Comparison of ENCODE assay signal across 8 cellular contexts in genomic region chr10:73096452-73097304, GRCh38. TPM values are rescaled to one million over a fixed set of nuclear protein-coding genes. Genes with fewer than 3 reads are reported as not detected.
A peak's percentile ranks its signal among the peaks of the same experiment; 100 is the strongest.
DNase-seq lines count a peak whose midpoint lies in the region; ATAC-seq and TF ChIP-seq lines count a peak whose summit lies in the region.

Gene P4HA1 (minus strand): TSS chr10:73096866. CDS start chr10:73074883, 21,983 bp downstream.

- TF ChIP-seq CTCF in GM10266 (IDR thresholded peaks at IDR 0.05; ENCODE audit: control insufficient read depth, insufficient read depth, low read depth, missing control alignments) (peak; percentile 86), SK-N-SH (IDR thresholded peaks at IDR 0.05) (peak; percentile 65), omental fat pad (IDR thresholded peaks at IDR 0.05) (peak in 1 of 3 donors; percentile 53), testis (IDR thresholded peaks at IDR 0.05) (peak; percentile 48 to 84 (median 75))

- CTCF ChIA-PET in SK-N-SH (lab: Yijun Ruan, JAX) = interaction anchor here (0.6 to 2.2 kb wide), 12 partner anchors 9 to 733 kb away, joined by 3 to 19 read pairs (median 3); partner anchors contain the start of gene NUDT13

- POLR2A ChIA-PET in SK-N-SH (lab: Yijun Ruan, JAX) = interaction anchor here (1.0 to 2.7 kb wide), 3 partner anchors 9 to 404 kb away, joined by 3 to 16 read pairs (median 3); partner anchors contain the start of genes MCU and NUDT13

- H3K27ac ChIP-seq in SK-N-SH (ENCODE audit: low read depth in 2 of 2, low read length in 1 of 2) (peak within 1 kb of the TSS; percentile 96 to 97), testis (peak within 1 kb of the TSS; percentile 99)

- TF ChIP-seq EP300 in SK-N-SH (IDR thresholded peaks at IDR 0.05; ENCODE audit: borderline replicate concordance in 1 of 2, low read depth in 1 of 2, low read length in 1 of 2) = 0 out of 4 replicates have a peak, but pooled peaks of 1 of the 2 experiments have one; percentile 7

- peak within 1 kb of the TSS; percentile 92 for H3K9ac ChIP-seq in SK-N-SH

- 0 out of 2 replicates have a peak, but pooled peaks cover under 1% of the 10 kb centered on the region for H4K20me1 ChIP-seq in SK-N-SH (ENCODE audit: insufficient read depth)

- H3K79me2 ChIP-seq in SK-N-SH (ENCODE audit: insufficient read depth) = peaks cover 42% of the 10 kb centered on the region

- H3K4me1 ChIP-seq in SK-N-SH (ENCODE audit: control insufficient read depth in 1 of 2, insufficient read depth in 2 of 2, low read depth in 1 of 2, low read length in 1 of 2) (peaks cover 4% of the 10 kb centered on the region in 2 experiments; a peak in 3 of 4 replicates), testis (peaks cover 13% of the 10 kb centered on the region)

- ATAC-seq in HG02588 (IDR thresholded peaks at IDR 0.05; ENCODE audit: unreplicated experiment) (peak; percentile 84), omental fat pad (ENCODE audit: low FRiP score) (peak; percentile 100)

- TF ChIP-seq POLR2A in testis (IDR thresholded peaks at IDR 0.05) = peak; percentile 67

- peak within 1 kb of the TSS; percentile 88 for H3K4me2 ChIP-seq in SK-N-SH

- TF ChIP-seq RAD21 in SK-N-SH (IDR thresholded peaks at IDR 0.05; ENCODE audit: low read length) = peak; percentile 68

- H3K4me3 ChIP-seq in SK-N-SH (ENCODE audit: low read depth in 2 of 2, low read length in 1 of 2) (peak within 1 kb of the TSS; percentile 84 to 87), testis (peak within 1 kb of the TSS; percentile 82 to 97)

- H3K9me3 ChIP-seq in SK-N-SH (no peaks in the 10 kb centered on the region), testis (no peaks in the 10 kb centered on the region)

- peak within 1 kb of the TSS; percentile 87 for H2AFZ ChIP-seq in SK-N-SH (ENCODE audit: low read depth)

- WGBS in SK-N-SH (ENCODE audit: low lambda C conversion rate) = 0% methylated on average over 26 of the region's 75 CpGs
- WGBS in testis, 2 donors = 0 to 1% methylated on average over 22 to 71 of the region's 75 CpGs

- intact Hi-C loops in testis (cut with DNase I; ENCODE audit: low total_unique reads) = no loop called here

- H3K9me2 ChIP-seq in SK-N-SH = no peaks in the 10 kb centered on the region

- peaks cover 29% of the 10 kb centered on the region for H3F3A ChIP-seq in SK-N-SH (replicated peaks; ENCODE audit: insufficient read depth)

- DNase-seq in GM10266 (ENCODE audit: extremely low spot score) (peak; percentile 95), NCI-H1048 (lab: John Stamatoyannopoulos, UW) (peak; percentile 90), SK-N-SH (peak; percentile 98), germinal center (ENCODE audit: low spot score) (peak; percentile 99), omental fat pad (ENCODE audit: low spot score) (peak; percentile 94), testis (peak; percentile 99)
- peak; percentile 98 for DNase-seq in activated naive CD4-positive, alpha-beta T cell treated with anti-CD3 and anti-CD28 coated beads, Interleukin-2, amount 50 U/mL, for 16 hours

- no peaks in the 10 kb centered on the region for H3K27me3 ChIP-seq in SK-N-SH (ENCODE audit: insufficient read depth)
- no peaks in the 10 kb centered on the region for H3K27me3 ChIP-seq in testis

- peaks cover 0 to 4% of the 10 kb centered on the region in 2 experiments for H3K36me3 ChIP-seq in SK-N-SH (replicated peaks in 1 of 2; ENCODE audit: control insufficient read depth in 1 of 2, insufficient read depth in 2 of 2, low read length in 1 of 2)
- no peaks in the 10 kb centered on the region for H3K36me3 ChIP-seq in testis (ENCODE audit: low read depth, missing control alignments)

TF ChIP-seq in SK-N-SH, 30 proteins besides CTCF, POLR2A, EP300 and RAD21 (continues in another document):
- no peak; the same call in 1 of the 2 replicates for TF ChIP-seq PBX3 (IDR thresholded peaks at IDR 0.05)
- 0 out of 2 replicates have a peak, but pooled peaks have one; percentile 36 for TF ChIP-seq REST (IDR thresholded peaks at IDR 0.05; ENCODE audit: low read depth, low read length)
- no peak for TF ChIP-seq FOXJ3 (CRISPR knock-in tag; IDR thresholded peaks at IDR 0.05)
- no peak for TF ChIP-seq IRF3 (IDR thresholded peaks at IDR 0.05; ENCODE audit: low read depth, low read length)
- TF ChIP-seq TAF1 (IDR thresholded peaks at IDR 0.05; ENCODE audit: borderline replicate concordance, low read depth, low read length) = peak; percentile 94
- no peak for TF ChIP-seq MEF2A (IDR thresholded peaks at IDR 0.05; ENCODE audit: borderline replicate concordance, low read depth)
- peak; percentile 85 for TF ChIP-seq NRF1 (IDR thresholded peaks at IDR 0.05; ENCODE audit: low read depth, low read length)
- TF ChIP-seq FOSL2 (IDR thresholded peaks at IDR 0.05; ENCODE audit: borderline replicate concordance, low read depth) = no peak
- TF ChIP-seq POLR2AphosphoS5 (IDR thresholded peaks at IDR 0.05; ENCODE audit: low read depth, low read length) = peak; percentile 97
- TF ChIP-seq RCOR1 (IDR thresholded peaks at IDR 0.05; ENCODE audit: low read length) = peak; percentile 44; the same call in 1 of the 2 replicates
- TF ChIP-seq GATA2 (CRISPR knock-in tag; IDR thresholded peaks at IDR 0.05) = no peak
- TF ChIP-seq TEAD4 (IDR thresholded peaks at IDR 0.05; ENCODE audit: borderline replicate concordance, insufficient read depth) = no peak
- TF ChIP-seq NFIC (IDR thresholded peaks at IDR 0.05; ENCODE audit: borderline replicate concordance) = peak; percentile 4; the same call in 1 of the 2 replicates
- TF ChIP-seq USF2 (IDR thresholded peaks at IDR 0.05; ENCODE audit: borderline replicate concordance, low read depth, low read length) = no peak
- peak; percentile 76 for TF ChIP-seq MAX (IDR thresholded peaks at IDR 0.05; ENCODE audit: low read depth)
- TF ChIP-seq MXI1 (IDR thresholded peaks at IDR 0.05; ENCODE audit: low read depth, low read length) = peak; percentile 39
- peak; percentile 32 for TF ChIP-seq CHD2 (IDR thresholded peaks at IDR 0.05; ENCODE audit: low read length, partially characterized antibody)
- no peak for TF ChIP-seq RFX5 (IDR thresholded peaks at IDR 0.05; ENCODE audit: low read length)

RNA-seq across cellular contexts. Expression of gene P4HA1, which starts in this region (rescaled TPM):
- polyA plus RNA-seq in SK-N-SH (2012; rRNA removed) (34.8 and 52.0 TPM in 2 replicates), testis (ENCODE audit: insufficient read depth, low read depth, low replicate concordance) (28.1 TPM)
- polyA plus RNA-seq in SK-N-SH (2012; cell fraction: cytosol; rRNA removed) = 61.8 and 71.5 TPM in 2 replicates
- polyA plus RNA-seq in SK-N-SH (2012; cell fraction: nucleus; rRNA removed) = 14.7 and 39.7 TPM in 2 replicates
- total RNA-seq in omental fat pad (10 to 100 TPM; 22.0 to 41.4 (median 37.8) TPM), testis (10 to 100 TPM; 19.0 to 20.2 TPM)

Comparison
In these comparisons a context has a peak if more than half of its experiments do, and no peak if none do; other contexts are left out.
1. Peak in every context shown above with its lines: DNase-seq, ATAC-seq, H3K4me3 ChIP-seq and H3K27ac ChIP-seq.